16 cellular contexts compared by ENCODE assay signal in the genomic region with DNA sequence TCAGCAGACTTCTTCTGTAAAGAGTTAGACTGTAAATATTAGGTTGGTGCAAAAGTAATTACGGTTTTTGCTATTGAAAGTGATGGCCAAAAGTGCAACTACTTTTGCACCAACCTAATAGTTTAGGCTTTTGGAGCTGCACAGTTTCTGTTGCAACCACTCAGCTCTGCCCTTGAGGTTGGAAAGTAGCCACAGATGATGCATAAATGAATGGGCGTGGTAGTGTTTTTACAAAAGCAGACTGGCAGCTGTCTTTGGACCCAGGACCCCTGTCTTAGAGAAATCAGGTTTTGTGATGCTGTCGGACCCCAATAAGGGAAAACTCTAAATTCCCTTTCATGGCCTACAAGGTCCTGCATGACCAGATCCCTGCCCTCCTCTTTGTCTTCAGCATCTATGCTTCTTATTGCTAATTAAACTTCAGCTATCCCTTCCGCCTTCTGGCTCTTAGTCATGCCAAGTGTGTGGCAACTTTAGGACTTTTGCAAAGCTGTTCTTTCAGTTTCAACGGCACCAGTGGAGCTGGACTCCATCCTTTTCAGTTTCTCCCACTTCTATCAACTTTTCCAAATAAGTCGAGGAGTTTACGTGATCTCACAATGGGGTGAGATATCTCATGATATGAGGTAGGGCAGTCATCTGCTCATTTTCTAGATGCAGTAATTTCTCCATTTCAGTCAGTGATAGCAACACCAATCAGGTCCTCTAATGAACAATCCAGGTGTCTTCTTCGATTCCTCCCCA.
DNase-seq lines count a peak whose midpoint lies in the region; ATAC-seq and TF ChIP-seq lines count a peak whose summit lies in the region.
"Had no signal": no experiment of that assay in that cellular context is flagged by ENCODE, and none has a peak within 500 bp of the region (broad histone marks: within the 10 kb centered on the region; RNA-seq: fewer than 3 reads in every experiment).

No MANE protein-coding gene starts in this region.

- peak; percentile 81 for ATAC-seq in activated CD8-positive, alpha-beta memory T cell treated with anti-CD3 and anti-CD28 coated beads, Interleukin-2, amount 10 ng/mL, durations not matched to agents 7 days and 5 days
- ATAC-seq in activated T-cell treated with anti-CD3 and anti-CD28 coated beads, Interleukin-2, amount 50 U/mL, for 72 hours (replicated peaks in 1 of 2): peak; percentile 84 to 85
- ATAC-seq in HG02588 (IDR thresholded peaks at IDR 0.05; ENCODE audit: unreplicated experiment): no peak
- ATAC-seq: body of pancreas had no signal

- no peaks in the 10 kb centered on the region for H3K27me3 Mint-ChIP-seq in activated CD8-positive, alpha-beta memory T cell treated with anti-CD3 and anti-CD28 coated beads, Interleukin-2, amount 10 ng/mL, durations not matched to agents 7 days and 5 days
- H3K27me3 Mint-ChIP-seq in activated T-cell treated with anti-CD3 and anti-CD28 coated beads, Interleukin-2, amount 50 U/mL, for 72 hours (ENCODE audit: low read depth): no peaks in the 10 kb centered on the region

- POLR2A ChIA-PET in HEK293T (lab: Yijun Ruan, JAX): no interaction called here

- peak; percentile 79 for DNase-seq in activated CD8-positive, alpha-beta memory T cell treated with anti-CD3 and anti-CD28 coated beads, Interleukin-2, amount 10 ng/mL, durations not matched to agents 7 days and 5 days
- no peak for DNase-seq in activated CD8-positive, alpha-beta memory T cell treated with anti-CD3 and anti-CD28 coated beads, Interleukin-2, amount 50 U/mL, for 48 hours
- DNase-seq in HEK293T (ENCODE audit: extremely low spot score): no peak
- DNase-seq in activated T-cell treated with anti-CD3 and anti-CD28 coated beads, Interleukin-2, amount 50 U/mL, for 72 hours: peak; percentile 51 to 56
- DNase-seq in stimulated activated CD8-positive, alpha-beta memory T cell treated with anti-CD3 and anti-CD28 coated beads, Interleukin-15, amount 100 ng/mL, for 48 hours (ENCODE audit: low read depth in 2 of 2): peak; percentile 10 to 36
- no peak for DNase-seq in 8988T
- no peak for DNase-seq in LoVo (ENCODE audit: low spot score)
- DNase-seq: ACHN, body of pancreas, mesendoderm, NCI-H1417 treated with DMSO at 0.1 percent for 48 hours, NCI-H526 treated with DMSO at 0.1 percent for 48 hours, ovary, Right ventricle myocardium superior had no signal

- H3K9me3 Mint-ChIP-seq in activated CD8-positive, alpha-beta memory T cell treated with anti-CD3 and anti-CD28 coated beads, Interleukin-2, amount 10 ng/mL, durations not matched to agents 7 days and 5 days (ENCODE audit: low read depth): peaks cover 7% of the 10 kb centered on the region
- peaks cover 4 to 8% of the 10 kb centered on the region in 2 donors for H3K9me3 Mint-ChIP-seq in activated T-cell treated with anti-CD3 and anti-CD28 coated beads, Interleukin-2, amount 50 U/mL, for 72 hours

- peaks cover 21% of the 10 kb centered on the region for H3K36me3 Mint-ChIP-seq in activated CD8-positive, alpha-beta memory T cell treated with anti-CD3 and anti-CD28 coated beads, Interleukin-2, amount 10 ng/mL, durations not matched to agents 7 days and 5 days
- H3K36me3 Mint-ChIP-seq in activated T-cell treated with anti-CD3 and anti-CD28 coated beads, Interleukin-2, amount 50 U/mL, for 72 hours (ENCODE audit: insufficient read depth in 2 of 2): peaks cover 0 to 2% of the 10 kb centered on the region in 2 donors

- CTCF ChIA-PET in activated CD8-positive, alpha-beta memory T cell treated with anti-CD3 and anti-CD28 coated beads, Interleukin-2, amount 10 ng/mL, durations not matched to agents 7 days and 5 days (lab: Charles Lee): interaction anchor here (1.2 to 1.3 kb wide), 2 partner anchors 44 to 105 kb away, joined by 3 to 4 read pairs; no protein-coding TSS in a partner anchor
- CTCF ChIA-PET in HEK293T (lab: Yijun Ruan, JAX): no interaction called here

- no peak overlapping the region for H3K4me3 Mint-ChIP-seq in activated CD8-positive, alpha-beta memory T cell treated with anti-CD3 and anti-CD28 coated beads, Interleukin-2, amount 10 ng/mL, durations not matched to agents 7 days and 5 days
- peak overlapping the region in 1 of 2 donors; percentile 10 for H3K4me3 Mint-ChIP-seq in activated T-cell treated with anti-CD3 and anti-CD28 coated beads, Interleukin-2, amount 50 U/mL, for 72 hours
- H3K4me3 Mint-ChIP-seq: type B pancreatic cell had no signal

- H3K27ac Mint-ChIP-seq in activated CD8-positive, alpha-beta memory T cell treated with anti-CD3 and anti-CD28 coated beads, Interleukin-2, amount 10 ng/mL, durations not matched to agents 7 days and 5 days: peak overlapping the region; percentile 41
- H3K27ac Mint-ChIP-seq in activated T-cell treated with anti-CD3 and anti-CD28 coated beads, Interleukin-2, amount 50 U/mL, for 72 hours: no peak overlapping the region
- H3K27ac Mint-ChIP-seq: type B pancreatic cell had no signal

- peaks cover 35% of the 10 kb centered on the region for H3K4me1 Mint-ChIP-seq in activated CD8-positive, alpha-beta memory T cell treated with anti-CD3 and anti-CD28 coated beads, Interleukin-2, amount 10 ng/mL, durations not matched to agents 7 days and 5 days
- peaks cover 31% of the 10 kb centered on the region for H3K4me1 Mint-ChIP-seq in activated T-cell treated with anti-CD3 and anti-CD28 coated beads, Interleukin-2, amount 50 U/mL, for 72 hours (ENCODE audit: low read depth)

TF ChIP-seq in HEK293T, 16 proteins besides CTCF, POLR2A, EP300 and RAD21:
- TF ChIP-seq, protein P1, sequence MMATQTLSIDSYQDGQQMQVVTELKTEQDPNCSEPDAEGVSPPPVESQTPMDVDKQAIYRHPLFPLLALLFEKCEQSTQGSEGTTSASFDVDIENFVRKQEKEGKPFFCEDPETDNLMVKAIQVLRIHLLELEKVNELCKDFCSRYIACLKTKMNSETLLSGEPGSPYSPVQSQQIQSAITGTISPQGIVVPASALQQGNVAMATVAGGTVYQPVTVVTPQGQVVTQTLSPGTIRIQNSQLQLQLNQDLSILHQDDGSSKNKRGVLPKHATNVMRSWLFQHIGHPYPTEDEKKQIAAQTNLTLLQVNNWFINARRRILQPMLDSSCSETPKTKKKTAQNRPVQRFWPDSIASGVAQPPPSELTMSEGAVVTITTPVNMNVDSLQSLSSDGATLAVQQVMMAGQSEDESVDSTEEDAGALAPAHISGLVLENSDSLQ (IDR thresholded peaks at IDR 0.05): no peak
- TF ChIP-seq ELF4 (IDR thresholded peaks at IDR 0.05) (peak; percentile 72; the same call in 1 of the 2 replicates), SP1 (IDR thresholded peaks at IDR 0.05) (no peak)

Comparison
In these comparisons a context has a peak if more than half of its experiments do, and no peak if none do; other contexts are left out.
1. DNase-seq: peak in activated CD8-positive, alpha-beta memory T cell treated with anti-CD3 and anti-CD28 coated beads, Interleukin-2, amount 10 ng/mL, durations not matched to agents 7 days and 5 days (single experiment), activated T-cell treated with anti-CD3 and anti-CD28 coated beads, Interleukin-2, amount 50 U/mL, for 72 hours (2 of 2) and stimulated activated CD8-positive, alpha-beta memory T cell treated with anti-CD3 and anti-CD28 coated beads, Interleukin-15, amount 100 ng/mL, for 48 hours (2 of 2); none in activated CD8-positive, alpha-beta memory T cell treated with anti-CD3 and anti-CD28 coated beads, Interleukin-2, amount 50 U/mL, for 48 hours (single experiment), HEK293T (single experiment), 8988T (single experiment) and LoVo (single experiment).